In the genomic region with DNA sequence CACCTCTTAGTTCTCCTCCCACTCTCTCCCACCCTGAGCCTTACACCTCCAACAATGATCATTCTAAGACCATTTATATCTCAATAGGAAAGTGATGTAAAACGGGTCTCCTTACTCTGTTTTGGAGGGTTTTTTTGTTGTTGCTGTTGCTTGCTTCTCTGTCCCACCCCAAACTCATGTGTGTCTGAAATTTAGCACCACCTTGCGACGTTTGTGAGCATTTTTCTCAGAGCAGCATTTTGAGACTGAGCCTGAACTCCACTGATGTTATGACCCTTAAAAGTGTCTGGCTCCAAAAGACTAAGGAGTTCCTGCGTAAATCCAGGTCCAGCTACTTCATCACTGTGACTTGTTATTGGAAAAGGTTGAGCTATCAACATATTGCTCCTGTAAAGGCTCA, we compare ENCODE assay signal across 19 cellular contexts.
DNase-seq lines count a peak whose midpoint lies in the region; ATAC-seq and TF ChIP-seq lines count a peak whose summit lies in the region.
"Had no signal": no experiment of that assay in that cellular context is flagged by ENCODE, and none has a peak within 500 bp of the region (broad histone marks: within the 10 kb centered on the region; RNA-seq: fewer than 3 reads in every experiment).

No MANE protein-coding gene starts in this region.

- DNase-seq in HFFc6 (no peak), OCI-M1 (lab: John Stamatoyannopoulos, UW) (peak; percentile 70), choroid plexus epithelial cell (ENCODE audit: low read depth) (no peak), neural progenitor cell (ENCODE audit: low spot score) (peak; percentile 14), left cardiac atrium (no peak), HK-2 (ENCODE audit: unreplicated experiment) (no peak)
- DNase-seq in activated naive CD4-positive, alpha-beta T cell treated with anti-CD3 and anti-CD28 coated beads, Interleukin-2, amount 50 U/mL, for 72 hours (ENCODE audit: low spot score in 2 of 2), result no peak
- DNase-seq: activated CD4-positive, alpha-beta T cell treated with anti-CD3 and anti-CD28 coated beads for 4 hours; activated gamma-delta T cell; left lung; NCI-H2029; NCI-H446 treated with DMSO at 0.1 percent for 48 hours; substantia nigra; T-helper 9 cell had no signal

- H3K27ac Mint-ChIP-seq in HFFc6, result no peak overlapping the region
- H3K27ac Mint-ChIP-seq in neural progenitor cell, result peak overlapping the region; percentile 55
- no peak overlapping the region for H3K27ac Mint-ChIP-seq in activated naive CD4-positive, alpha-beta T cell treated with anti-CD3 and anti-CD28 coated beads, Interleukin-2, amount 50 U/mL, for 72 hours
- H3K27ac Mint-ChIP-seq: IgD-negative memory B cell had no signal

- no peaks in the 10 kb centered on the region for H3K79me2 ChIP-seq in neural progenitor cell (ENCODE audit: low read depth)

- H3K9ac ChIP-seq in neural progenitor cell, result no peak overlapping the region
- H3K9ac ChIP-seq: BLaER1 treated with 17β-estradiol and CSF1 and Interleukin-3, amounts not matched to agents 10 nM and 100 nM had no signal

- TF ChIP-seq CTCF in HFFc6 (IDR thresholded peaks at IDR 0.05) (peak; percentile 37), choroid plexus epithelial cell (conservative IDR thresholded peaks at IDR 0.05; ENCODE audit: low read depth, low read length) (peak; percentile 18), neural progenitor cell (IDR thresholded peaks at IDR 0.05) (peak; percentile 35)

- H3K27ac ChIP-seq in neural progenitor cell, result no peak overlapping the region
- H3K27ac ChIP-seq: BLaER1 treated with 17β-estradiol and CSF1 and Interleukin-3, amounts not matched to agents 10 nM and 100 nM; left lung; right atrium auricular region had no signal

- H3K4me3 Mint-ChIP-seq in HFFc6 (no peak overlapping the region), neural progenitor cell (no peak overlapping the region)

- H3F3A ChIP-seq in neural progenitor cell (ENCODE audit: low read depth), result no peaks in the 10 kb centered on the region

- no peaks in the 10 kb centered on the region for H3K4me1 ChIP-seq in neural progenitor cell
- H3K4me1 ChIP-seq: BLaER1 treated with 17β-estradiol and CSF1 and Interleukin-3, amounts not matched to agents 10 nM and 100 nM had no signal

- H4K20me1 ChIP-seq in neural progenitor cell (ENCODE audit: low read depth), result no peaks in the 10 kb centered on the region
- H4K20me1 ChIP-seq: BLaER1 treated with 17β-estradiol and CSF1 and Interleukin-3, amounts not matched to agents 10 nM and 100 nM had no signal

- no peak for ATAC-seq in activated naive CD4-positive, alpha-beta T cell treated with anti-CD3 and anti-CD28 coated beads, Interleukin-2, amount 50 U/mL, for 72 hours
- no peak for ATAC-seq in GM19455 (IDR thresholded peaks at IDR 0.05; ENCODE audit: unreplicated experiment)
- no peak for ATAC-seq in left cardiac atrium
- ATAC-seq: esophagus mucosa, left lung had no signal

- intact Hi-C loops in left cardiac atrium (cut with DNase I), result loop anchor here in 1 of 2 donors (5.0 kb wide), 1 partner anchor 38 kb away; no protein-coding TSS in a partner anchor

- no peaks in the 10 kb centered on the region for H3K27me3 ChIP-seq in neural progenitor cell
- H3K27me3 ChIP-seq: BLaER1 treated with 17β-estradiol and CSF1 and Interleukin-3, amounts not matched to agents 10 nM and 100 nM; left lung; right atrium auricular region had no signal

- no peaks in the 10 kb centered on the region for H3K36me3 ChIP-seq in neural progenitor cell
- H3K36me3 ChIP-seq: BLaER1 treated with 17β-estradiol and CSF1 and Interleukin-3, amounts not matched to agents 10 nM and 100 nM; left lung; right atrium auricular region had no signal

- H2AFZ ChIP-seq in neural progenitor cell (replicated peaks), result no peak overlapping the region

- peaks cover 33% of the 10 kb centered on the region for H3K27me3 Mint-ChIP-seq in HFFc6 (ENCODE audit: insufficient read depth)
- H3K27me3 Mint-ChIP-seq in neural progenitor cell (ENCODE audit: insufficient read depth, low read depth), result peaks cover 3% of the 10 kb centered on the region

- H3K36me3 Mint-ChIP-seq in HFFc6 (ENCODE audit: low read depth) (no peaks in the 10 kb centered on the region), neural progenitor cell (no peaks in the 10 kb centered on the region)
- H3K36me3 Mint-ChIP-seq in activated naive CD4-positive, alpha-beta T cell treated with anti-CD3 and anti-CD28 coated beads, Interleukin-2, amount 50 U/mL, for 72 hours, result no peaks in the 10 kb centered on the region
- H3K36me3 Mint-ChIP-seq: IgD-negative memory B cell had no signal

- no peak overlapping the region for H3K4me2 ChIP-seq in neural progenitor cell
- H3K4me2 ChIP-seq: BLaER1 treated with 17β-estradiol and CSF1 and Interleukin-3, amounts not matched to agents 10 nM and 100 nM had no signal

- H3K4me1 Mint-ChIP-seq in HFFc6 (ENCODE audit: low read depth) (peaks cover 12% of the 10 kb centered on the region), neural progenitor cell (peaks cover 50% of the 10 kb centered on the region)

- no peak overlapping the region for H3K4me3 ChIP-seq in choroid plexus epithelial cell (ENCODE audit: low read depth, low read length)
- H3K4me3 ChIP-seq in neural progenitor cell, result no peak overlapping the region
- H3K4me3 ChIP-seq: BLaER1 treated with 17β-estradiol and CSF1 and Interleukin-3, amounts not matched to agents 10 nM and 100 nM; left lung; right atrium auricular region had no signal

- H3K9me3 Mint-ChIP-seq in HFFc6 (no peaks in the 10 kb centered on the region), neural progenitor cell (peaks cover 4% of the 10 kb centered on the region)
- H3K9me3 Mint-ChIP-seq in activated naive CD4-positive, alpha-beta T cell treated with anti-CD3 and anti-CD28 coated beads, Interleukin-2, amount 50 U/mL, for 72 hours, result no peaks in the 10 kb centered on the region
- H3K9me3 Mint-ChIP-seq: IgD-negative memory B cell had no signal

- H3K9me3 ChIP-seq in neural progenitor cell (ENCODE audit: low read depth), result no peaks in the 10 kb centered on the region
- H3K9me3 ChIP-seq: BLaER1 treated with 17β-estradiol and CSF1 and Interleukin-3, amounts not matched to agents 10 nM and 100 nM; left lung; right atrium auricular region had no signal

Comparison
In these comparisons a context has a peak if more than half of its experiments do, and no peak if none do; other contexts are left out.
1. DNase-seq: peak in OCI-M1 (single experiment) and neural progenitor cell (single experiment); none in HFFc6 (single experiment), choroid plexus epithelial cell (single experiment), activated naive CD4-positive, alpha-beta T cell treated with anti-CD3 and anti-CD28 coated beads, Interleukin-2, amount 50 U/mL, for 72 hours (0 of 2), left cardiac atrium (single experiment) and HK-2 (single experiment).
2. Peak in every context shown above with its lines, with median percentiles within 50 percentile points of each other: CTCF ChIP-seq.